In genomic region chr20:56440346-56441007, GRCh38 we compare ENCODE assay signal across 2 cellular contexts.
TF ChIP-seq lines count a peak whose summit lies in the region.

No MANE protein-coding gene starts in this region.

TF ChIP-seq in GM12878, 131 proteins besides CTCF, POLR2A, EP300 and RAD21 (continues in another document):
- TF ChIP-seq ZZZ3 (IDR thresholded peaks at IDR 0.05; ENCODE audit: control insufficient read depth, insufficient read length, low read depth) (no peak), MYC (IDR thresholded peaks at IDR 0.05; ENCODE audit: insufficient read depth, insufficient read length, insufficient replicate concordance, low read length, severe bottlenecking) (no peak), CBX5 (IDR thresholded peaks at IDR 0.05; ENCODE audit: low read depth) (no peak), KAT2A (conservative IDR thresholded peaks at IDR 0.05; ENCODE audit: control insufficient read depth, low read depth, low read length) (no peak), IRF4 (IDR thresholded peaks at IDR 0.05; ENCODE audit: low read depth, low read length) (0 out of 2 replicates have a peak, but pooled peaks have one; percentile 39), FOS (IDR thresholded peaks at IDR 0.05; ENCODE audit: borderline replicate concordance, extremely low read depth, insufficient read length) (no peak), MTA3 (IDR thresholded peaks at IDR 0.05; ENCODE audit: borderline replicate concordance, low read length) (no peak), ESRRA (IDR thresholded peaks at IDR 0.05; ENCODE audit: low read length) (no peak), CEBPB (IDR thresholded peaks at IDR 0.05; ENCODE audit: borderline replicate concordance in 1 of 2, low read depth in 2 of 2, low read length in 2 of 2) (no peak), FOXK2 (IDR thresholded peaks at IDR 0.05) (no peak), KLF5 (IDR thresholded peaks at IDR 0.05; ENCODE audit: partially characterized antibody) (no peak), TBL1XR1 (IDR thresholded peaks at IDR 0.05; ENCODE audit: low read depth, low read length) (0 out of 2 replicates have a peak, but pooled peaks have one; percentile 41), EGR1 (IDR thresholded peaks at IDR 0.05; ENCODE audit: borderline replicate concordance in 1 of 2, low read depth in 2 of 2, low read length in 2 of 2) (no peak), CREB1 (IDR thresholded peaks at IDR 0.05; ENCODE audit: low read depth) (no peak), NFXL1 (IDR thresholded peaks at IDR 0.05; ENCODE audit: borderline replicate concordance) (no peak), JUNB (IDR thresholded peaks at IDR 0.05) (no peak), RELA (IDR thresholded peaks at IDR 0.05; ENCODE audit: borderline replicate concordance, partially characterized antibody) (no peak), NR2F1 (conservative IDR thresholded peaks at IDR 0.05) (no peak), EZH2 (IDR thresholded peaks at IDR 0.05; ENCODE audit: borderline replicate concordance, control insufficient read depth, low read depth, low read length) (no peak), RCOR1 (conservative IDR thresholded peaks at IDR 0.05; ENCODE audit: low read depth, low read length) (no peak), RB1 (IDR thresholded peaks at IDR 0.05; ENCODE audit: borderline replicate concordance) (no peak), CBFB (IDR thresholded peaks at IDR 0.05; ENCODE audit: low read depth) (peak; percentile 86), HDAC6 (IDR thresholded peaks at IDR 0.05; ENCODE audit: unreplicated experiment) (no peak), POU2F2 (IDR thresholded peaks at IDR 0.05; ENCODE audit: borderline replicate concordance, low read depth, low read length) (no peak), GABPA (IDR thresholded peaks at IDR 0.05; ENCODE audit: low read depth) (no peak), IKZF2 (IDR thresholded peaks at IDR 0.05) (peak; percentile 73 to 81), NFYA (IDR thresholded peaks at IDR 0.05; ENCODE audit: borderline replicate concordance, low read depth, low read length) (no peak), SMC3 (IDR thresholded peaks at IDR 0.05; ENCODE audit: borderline replicate concordance, low read length) (no peak), SIX5 (IDR thresholded peaks at IDR 0.05; ENCODE audit: low read depth, low read length, severe bottlenecking) (no peak), ETV6 (conservative IDR thresholded peaks at IDR 0.05 in 1 of 2, IDR thresholded peaks at IDR 0.05 in 1 of 2; ENCODE audit: borderline replicate concordance in 1 of 2, low read depth in 1 of 2) (peak in 1 of 2 experiments; percentile 55; a peak in 1 of 4 replicates), ZBED1 (IDR thresholded peaks at IDR 0.05; ENCODE audit: borderline replicate concordance) (no peak), PML (IDR thresholded peaks at IDR 0.05; ENCODE audit: low read length) (no peak), CREM (IDR thresholded peaks at IDR 0.05; ENCODE audit: low read depth) (no peak), SRF (IDR thresholded peaks at IDR 0.05; ENCODE audit: low read depth in 2 of 2, low read length in 2 of 2) (no peak), SUZ12 (IDR thresholded peaks at IDR 0.05; ENCODE audit: unreplicated experiment) (no peak)
- TF ChIP-seq, protein P1, sequence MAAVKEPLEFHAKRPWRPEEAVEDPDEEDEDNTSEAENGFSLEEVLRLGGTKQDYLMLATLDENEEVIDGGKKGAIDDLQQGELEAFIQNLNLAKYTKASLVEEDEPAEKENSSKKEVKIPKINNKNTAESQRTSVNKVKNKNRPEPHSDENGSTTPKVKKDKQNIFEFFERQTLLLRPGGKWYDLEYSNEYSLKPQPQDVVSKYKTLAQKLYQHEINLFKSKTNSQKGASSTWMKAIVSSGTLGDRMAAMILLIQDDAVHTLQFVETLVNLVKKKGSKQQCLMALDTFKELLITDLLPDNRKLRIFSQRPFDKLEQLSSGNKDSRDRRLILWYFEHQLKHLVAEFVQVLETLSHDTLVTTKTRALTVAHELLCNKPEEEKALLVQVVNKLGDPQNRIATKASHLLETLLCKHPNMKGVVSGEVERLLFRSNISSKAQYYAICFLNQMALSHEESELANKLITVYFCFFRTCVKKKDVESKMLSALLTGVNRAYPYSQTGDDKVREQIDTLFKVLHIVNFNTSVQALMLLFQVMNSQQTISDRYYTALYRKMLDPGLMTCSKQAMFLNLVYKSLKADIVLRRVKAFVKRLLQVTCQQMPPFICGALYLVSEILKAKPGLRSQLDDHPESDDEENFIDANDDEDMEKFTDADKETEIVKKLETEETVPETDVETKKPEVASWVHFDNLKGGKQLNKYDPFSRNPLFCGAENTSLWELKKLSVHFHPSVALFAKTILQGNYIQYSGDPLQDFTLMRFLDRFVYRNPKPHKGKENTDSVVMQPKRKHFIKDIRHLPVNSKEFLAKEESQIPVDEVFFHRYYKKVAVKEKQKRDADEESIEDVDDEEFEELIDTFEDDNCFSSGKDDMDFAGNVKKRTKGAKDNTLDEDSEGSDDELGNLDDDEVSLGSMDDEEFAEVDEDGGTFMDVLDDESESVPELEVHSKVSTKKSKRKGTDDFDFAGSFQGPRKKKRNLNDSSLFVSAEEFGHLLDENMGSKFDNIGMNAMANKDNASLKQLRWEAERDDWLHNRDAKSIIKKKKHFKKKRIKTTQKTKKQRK (IDR thresholded peaks at IDR 0.05; ENCODE audit: low read depth, low read length), result no peak
- TF ChIP-seq, protein P2, sequence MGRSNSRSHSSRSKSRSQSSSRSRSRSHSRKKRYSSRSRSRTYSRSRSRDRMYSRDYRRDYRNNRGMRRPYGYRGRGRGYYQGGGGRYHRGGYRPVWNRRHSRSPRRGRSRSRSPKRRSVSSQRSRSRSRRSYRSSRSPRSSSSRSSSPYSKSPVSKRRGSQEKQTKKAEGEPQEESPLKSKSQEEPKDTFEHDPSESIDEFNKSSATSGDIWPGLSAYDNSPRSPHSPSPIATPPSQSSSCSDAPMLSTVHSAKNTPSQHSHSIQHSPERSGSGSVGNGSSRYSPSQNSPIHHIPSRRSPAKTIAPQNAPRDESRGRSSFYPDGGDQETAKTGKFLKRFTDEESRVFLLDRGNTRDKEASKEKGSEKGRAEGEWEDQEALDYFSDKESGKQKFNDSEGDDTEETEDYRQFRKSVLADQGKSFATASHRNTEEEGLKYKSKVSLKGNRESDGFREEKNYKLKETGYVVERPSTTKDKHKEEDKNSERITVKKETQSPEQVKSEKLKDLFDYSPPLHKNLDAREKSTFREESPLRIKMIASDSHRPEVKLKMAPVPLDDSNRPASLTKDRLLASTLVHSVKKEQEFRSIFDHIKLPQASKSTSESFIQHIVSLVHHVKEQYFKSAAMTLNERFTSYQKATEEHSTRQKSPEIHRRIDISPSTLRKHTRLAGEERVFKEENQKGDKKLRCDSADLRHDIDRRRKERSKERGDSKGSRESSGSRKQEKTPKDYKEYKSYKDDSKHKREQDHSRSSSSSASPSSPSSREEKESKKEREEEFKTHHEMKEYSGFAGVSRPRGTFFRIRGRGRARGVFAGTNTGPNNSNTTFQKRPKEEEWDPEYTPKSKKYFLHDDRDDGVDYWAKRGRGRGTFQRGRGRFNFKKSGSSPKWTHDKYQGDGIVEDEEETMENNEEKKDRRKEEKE (IDR thresholded peaks at IDR 0.05), result no peak

TF ChIP-seq in WTC11, 78 proteins besides CTCF, POLR2A, EP300 and RAD21:
- no peak for TF ChIP-seq NR1H2 (CRISPR knock-in tag; IDR thresholded peaks at IDR 0.05)
